In genomic region chr7:66460921-66461361, GRCh38 we compare ENCODE assay signal across 14 cellular contexts.
"Had no signal": no experiment of that assay in that cellular context is flagged by ENCODE, and none has a peak within 500 bp of the region (broad histone marks: within the 10 kb centered on the region; RNA-seq: fewer than 3 reads in every experiment).

No MANE protein-coding gene starts in this region.

- H3K4me3 ChIP-seq: colonic mucosa, ovary, right lobe of liver, smooth muscle cell, stomach, testis, upper lobe of right lung had no signal

- DNase-seq: activated CD4-positive, alpha-beta memory T cell treated with anti-CD3 and anti-CD28 coated beads for 36 hours; activated CD4-positive, alpha-beta T cell treated with anti-CD3 and anti-CD28 coated beads for 1 hour; activated CD8-positive, alpha-beta memory T cell treated with anti-CD3 and anti-CD28 coated beads, Interleukin-2, amount 50 U/mL, for 4 hours; activated naive CD4-positive, alpha-beta T cell; colonic mucosa; hippocampal formation; ovary; right lobe of liver; stimulated activated CD4-positive, alpha-beta T cell treated with anti-CD3 and anti-CD28 coated beads, Interleukin-4, amount 100 ng/mL, for 4 hours; stimulated activated CD8-positive, alpha-beta memory T cell treated with anti-CD3 and anti-CD28 coated beads, Interleukin-4, amount 100 ng/mL, for 48 hours; stomach; testis; upper lobe of right lung had no signal

- H3K27me3 ChIP-seq: colonic mucosa, ovary, right lobe of liver, stomach, testis, upper lobe of right lung had no signal

- H3K27ac ChIP-seq: colonic mucosa, ovary, right lobe of liver, stomach, testis, upper lobe of right lung had no signal

- H3K9me3 ChIP-seq: colonic mucosa, ovary, right lobe of liver, stomach, testis, upper lobe of right lung had no signal

- H3K36me3 ChIP-seq: colonic mucosa, ovary, right lobe of liver, upper lobe of right lung had no signal
